ENCODE assay signal across 15 cellular contexts in genomic region chr3:175255698-175256097, GRCh38.
DNase-seq lines count a peak whose midpoint lies in the region; ATAC-seq and TF ChIP-seq lines count a peak whose summit lies in the region.
"Had no signal": no experiment of that assay in that cellular context is flagged by ENCODE, and none has a peak within 500 bp of the region (broad histone marks: within the 10 kb centered on the region; RNA-seq: fewer than 3 reads in every experiment).

No MANE protein-coding gene starts in this region.

- H3K27ac ChIP-seq in heart left ventricle (no peak overlapping the region), right cardiac atrium (ENCODE audit: low read length) (no peak overlapping the region), RWPE2 (ENCODE audit: poor library complexity, severe bottlenecking) (no peak overlapping the region), sigmoid colon (no peak overlapping the region)
- H3K27ac ChIP-seq: ovary had no signal

- TF ChIP-seq EP300 in sigmoid colon (IDR thresholded peaks at IDR 0.05) = no peak

- no peak overlapping the region for H3K4me3 ChIP-seq in heart left ventricle
- H3K4me3 ChIP-seq in right cardiac atrium (ENCODE audit: low read length) = no peak overlapping the region
- H3K4me3 ChIP-seq in RWPE2 (ENCODE audit: severe bottlenecking) = no peak overlapping the region
- no peak overlapping the region for H3K4me3 ChIP-seq in sigmoid colon
- H3K4me3 ChIP-seq: ovary had no signal

- H3K27me3 ChIP-seq in heart left ventricle (no peaks in the 10 kb centered on the region), right cardiac atrium (ENCODE audit: control insufficient read depth, insufficient read depth) (no peaks in the 10 kb centered on the region), RWPE2 (ENCODE audit: insufficient read depth, poor library complexity, severe bottlenecking) (no peaks in the 10 kb centered on the region), sigmoid colon (no peaks in the 10 kb centered on the region)
- H3K27me3 ChIP-seq: ovary had no signal

- WGBS in heart left ventricle, 4 donors = 52 to 72% (median 64%) methylated on average over 1 of the region's 1 CpG
- 46% methylated on average over 1 of the region's 1 CpG for WGBS in right cardiac atrium
- WGBS in sigmoid colon, 2 donors = 64 to 84% methylated on average over 1 of the region's 1 CpG

- no peaks in the 10 kb centered on the region for H3K36me3 ChIP-seq in heart left ventricle
- H3K36me3 ChIP-seq in RWPE2 (ENCODE audit: low read depth) = no peaks in the 10 kb centered on the region
- H3K36me3 ChIP-seq in sigmoid colon = no peaks in the 10 kb centered on the region
- H3K36me3 ChIP-seq: ovary had no signal

- H3K4me1 ChIP-seq in heart left ventricle (peaks cover 0 to 4% (median 0%) of the 10 kb centered on the region in 12 donors), right cardiac atrium (ENCODE audit: control insufficient read depth, insufficient read depth, low read length) (no peaks in the 10 kb centered on the region), RWPE2 (ENCODE audit: insufficient read depth, poor library complexity, severe bottlenecking) (peaks cover 14% of the 10 kb centered on the region), sigmoid colon (no peaks in the 10 kb centered on the region)

- intact Hi-C loops in heart left ventricle (cut with DNase I) (no loop called here), right cardiac atrium (cut with DNase I) (no loop called here), sigmoid colon (cut with DNase I) (no loop called here)

- TF ChIP-seq POLR2A in heart left ventricle (IDR thresholded peaks at IDR 0.05) = no peak
- no peak for TF ChIP-seq POLR2A in sigmoid colon (IDR thresholded peaks at IDR 0.05)

- H3K9me3 ChIP-seq in heart left ventricle = no peaks in the 10 kb centered on the region
- no peaks in the 10 kb centered on the region for H3K9me3 ChIP-seq in right cardiac atrium (ENCODE audit: control insufficient read depth, low read length)
- no peaks in the 10 kb centered on the region for H3K9me3 ChIP-seq in RWPE2 (ENCODE audit: severe bottlenecking)
- H3K9me3 ChIP-seq in sigmoid colon = no peaks in the 10 kb centered on the region
- H3K9me3 ChIP-seq: ovary had no signal

- TF ChIP-seq CTCF in heart left ventricle (IDR thresholded peaks at IDR 0.05) (no peak), RWPE2 (IDR thresholded peaks at IDR 0.05; ENCODE audit: poor library complexity, severe bottlenecking) (no peak), sigmoid colon (IDR thresholded peaks at IDR 0.05) (no peak)

- peak in 2 of 5 donors; percentile 6 to 31 for DNase-seq in heart left ventricle
- DNase-seq in right cardiac atrium = no peak
- no peak for DNase-seq in RWPE2 (ENCODE audit: low spot score)
- peak; percentile 69 for DNase-seq in fibroblast of peridontal ligament (ENCODE audit: extremely low read depth)
- DNase-seq in sigmoid colon = no peak
- no peak for DNase-seq in activated CD4-positive, CD25-positive, alpha-beta regulatory T cell treated with anti-CD3 and anti-CD28 coated beads, Interleukin-2, amount 50 U/mL, for 72 hours
- DNase-seq in OCI-M2 (lab: John Stamatoyannopoulos, UW; ENCODE audit: unreplicated experiment) = no peak
- DNase-seq in activated T-cell treated with anti-CD3 and anti-CD28 coated beads, Interleukin-2, amount 50 U/mL, for 48 hours = no peak
- DNase-seq: activated CD4-positive, alpha-beta T cell treated with anti-CD3 and anti-CD28 coated beads for 48 hours; DND-41; endodermal cell; H9; NCI-H1436 treated with DMSO at 0.1 percent for 48 hours; NK-92 treated with Interleukin-12 subunit alpha and Interleukin-12 subunit beta, amount 100 ng/mL, for 24 hours; ovary had no signal

- ATAC-seq in heart left ventricle (peak; percentile 52 to 93 (median 76)), right cardiac atrium (no peak), RWPE2 (ENCODE audit: low read depth) (peak; percentile 76)

Comparison
In these comparisons a context has a peak if more than half of its experiments do, and no peak if none do; other contexts are left out.
1. ATAC-seq: peak in heart left ventricle (4 of 4) and RWPE2 (single experiment); none in right cardiac atrium (0 of 2).